In genomic region chr9:90965141-90965910, GRCh38 we compare ENCODE assay signal across 19 cellular contexts.
DNase-seq lines count a peak whose midpoint lies in the region; ATAC-seq, FAIRE-seq and TF ChIP-seq lines count a peak whose summit lies in the region.
"Had no signal": no experiment of that assay in that cellular context is flagged by ENCODE, and none has a peak within 500 bp of the region (broad histone marks: within the 10 kb centered on the region; RNA-seq: fewer than 3 reads in every experiment).

No MANE protein-coding gene starts in this region.

- H3K4me1 ChIP-seq in muscle layer of duodenum (ENCODE audit: control insufficient read depth in 1 of 2, insufficient read depth in 2 of 2, low read length in 2 of 2) = no peaks in the 10 kb centered on the region
- H3K4me1 ChIP-seq in thyroid gland = peaks cover 43 to 65% of the 10 kb centered on the region in 2 donors
- H3K4me1 ChIP-seq: right lobe of liver had no signal

- H3K9me3 ChIP-seq in muscle layer of duodenum (ENCODE audit: control insufficient read depth in 1 of 2, low read length in 2 of 2) = no peaks in the 10 kb centered on the region
- no peaks in the 10 kb centered on the region for H3K9me3 ChIP-seq in thyroid gland
- H3K9me3 ChIP-seq: right lobe of liver had no signal

- intact Hi-C loops in activated CD4-positive, alpha-beta T cell treated with anti-CD3 and anti-CD28 coated beads, Interleukin-2, amount 10 ng/mL, durations not matched to agents 24 days and 14 days (cut with micrococcal nuclease) = loop anchor here (1.0 to 5.0 kb wide), 4 partner anchors 22 to 457 kb away; partner anchors contain the start of gene NFIL3
- intact Hi-C loops in thyroid gland (cut with DNase I) = no loop called here

- H3K4me1 Mint-ChIP-seq in activated CD4-positive, alpha-beta T cell treated with anti-CD3 and anti-CD28 coated beads, Interleukin-2, amount 10 ng/mL, durations not matched to agents 24 days and 14 days = peaks cover 25% of the 10 kb centered on the region

- H3K36me3 Mint-ChIP-seq in activated CD4-positive, alpha-beta T cell treated with anti-CD3 and anti-CD28 coated beads, Interleukin-2, amount 10 ng/mL, durations not matched to agents 24 days and 14 days (ENCODE audit: low read depth) = no peaks in the 10 kb centered on the region
- H3K36me3 Mint-ChIP-seq: CD8-positive, alpha-beta T cell had no signal

- H3K27ac ChIP-seq in muscle layer of duodenum (ENCODE audit: low read length) = peak overlapping the region; percentile 64
- peak overlapping the region; percentile 98 to 99 (median 99) for H3K27ac ChIP-seq in thyroid gland
- H3K27ac ChIP-seq: right lobe of liver had no signal

- TF ChIP-seq POLR2A in thyroid gland (IDR thresholded peaks at IDR 0.05) = peak in 1 of 2 donors; percentile 62

- FAIRE-seq in bronchial epithelial cell (lab: Jason Lieb, UNC) = no peak
- FAIRE-seq: A204.1, H54 had no signal

- TF ChIP-seq CTCF in bronchial epithelial cell (IDR thresholded peaks at IDR 0.05; ENCODE audit: insufficient read depth, low read length, severe bottlenecking) = no peak
- no peak for TF ChIP-seq CTCF in thyroid gland (IDR thresholded peaks at IDR 0.05)

- no peak for DNase-seq in activated CD4-positive, alpha-beta T cell treated with anti-CD3 and anti-CD28 coated beads, Interleukin-2, amount 10 ng/mL, durations not matched to agents 24 days and 14 days
- DNase-seq in activated CD4-positive, alpha-beta T cell treated with anti-CD3 and anti-CD28 coated beads, Interleukin-2, amount 50 U/mL, for 48 hours = no peak
- DNase-seq in bronchial epithelial cell (ENCODE audit: low read depth) = peak; percentile 59
- peak; percentile 83 to 86 for DNase-seq in thyroid gland
- DNase-seq in ureter (ENCODE audit: low spot score) = no peak
- DNase-seq in SW 1271 (lab: John Stamatoyannopoulos, UW) = no peak
- DNase-seq: activated CD4-positive, CD25-positive, alpha-beta regulatory T cell treated with anti-CD3 and anti-CD28 coated beads, Interleukin-2, amount 50 U/mL, for 72 hours; CD8-positive, alpha-beta T cell; effector memory CD8-positive, alpha-beta T cell; glutamatergic neuron; KG1; NCI-H1436; right lobe of liver; stimulated activated naive CD4-positive, alpha-beta T cell; T-helper 1 cell had no signal

- H3K27me3 ChIP-seq in bronchial epithelial cell (ENCODE audit: control insufficient read depth, insufficient read depth, low read length) = no peaks in the 10 kb centered on the region
- no peaks in the 10 kb centered on the region for H3K27me3 ChIP-seq in muscle layer of duodenum (ENCODE audit: low read depth, low read length)
- H3K27me3 ChIP-seq in thyroid gland = no peaks in the 10 kb centered on the region
- H3K27me3 ChIP-seq: right lobe of liver had no signal

- WGBS in thyroid gland, 2 donors = 24 to 28% methylated on average over 12 to 14 of the region's 14 CpGs

- peak overlapping the region; percentile 68 for H3K27ac Mint-ChIP-seq in activated CD4-positive, alpha-beta T cell treated with anti-CD3 and anti-CD28 coated beads, Interleukin-2, amount 10 ng/mL, durations not matched to agents 24 days and 14 days
- H3K27ac Mint-ChIP-seq: CD8-positive, alpha-beta T cell; effector memory CD8-positive, alpha-beta T cell had no signal

- peaks cover 4% of the 10 kb centered on the region for H3K9me3 Mint-ChIP-seq in activated CD4-positive, alpha-beta T cell treated with anti-CD3 and anti-CD28 coated beads, Interleukin-2, amount 10 ng/mL, durations not matched to agents 24 days and 14 days
- H3K9me3 Mint-ChIP-seq: CD8-positive, alpha-beta T cell; effector memory CD8-positive, alpha-beta T cell had no signal

- no peaks in the 10 kb centered on the region for H3K36me3 ChIP-seq in bronchial epithelial cell (ENCODE audit: control insufficient read depth, insufficient read depth, low read length)
- H3K36me3 ChIP-seq in muscle layer of duodenum (ENCODE audit: control insufficient read depth in 1 of 2, insufficient read depth in 2 of 2, low read length in 2 of 2) = no peaks in the 10 kb centered on the region
- H3K36me3 ChIP-seq in thyroid gland = no peaks in the 10 kb centered on the region
- H3K36me3 ChIP-seq: right lobe of liver had no signal

- no peak overlapping the region for H3K4me3 Mint-ChIP-seq in activated CD4-positive, alpha-beta T cell treated with anti-CD3 and anti-CD28 coated beads, Interleukin-2, amount 10 ng/mL, durations not matched to agents 24 days and 14 days
- H3K4me3 Mint-ChIP-seq: CD8-positive, alpha-beta T cell had no signal

- H3K4me3 ChIP-seq in bronchial epithelial cell (ENCODE audit: low read depth, low read length) (no peak overlapping the region), muscle layer of duodenum (ENCODE audit: low read depth in 1 of 2, low read length in 2 of 2) (peak overlapping the region in 1 of 2 donors; percentile 47), thyroid gland (replicated peaks in 1 of 3) (peak overlapping the region in 1 of 3 donors; percentile 20)
- H3K4me3 ChIP-seq: right lobe of liver had no signal

- H3K27me3 Mint-ChIP-seq in activated CD4-positive, alpha-beta T cell treated with anti-CD3 and anti-CD28 coated beads, Interleukin-2, amount 10 ng/mL, durations not matched to agents 24 days and 14 days = peaks cover 2% of the 10 kb centered on the region

- no peak for ATAC-seq in HG03354 (IDR thresholded peaks at IDR 0.05; ENCODE audit: poor library complexity, severe bottlenecking, unreplicated experiment)
- ATAC-seq: CD8-positive, alpha-beta T cell; effector memory CD8-positive, alpha-beta T cell had no signal

Comparison
In these comparisons a context has a peak if more than half of its experiments do, and no peak if none do; other contexts are left out.
1. DNase-seq: peak in bronchial epithelial cell (single experiment) and thyroid gland (2 of 2); none in activated CD4-positive, alpha-beta T cell treated with anti-CD3 and anti-CD28 coated beads, Interleukin-2, amount 10 ng/mL, durations not matched to agents 24 days and 14 days (single experiment), activated CD4-positive, alpha-beta T cell treated with anti-CD3 and anti-CD28 coated beads, Interleukin-2, amount 50 U/mL, for 48 hours (0 of 2), ureter (single experiment) and SW 1271 (0 of 2).